In the genomic region with DNA sequence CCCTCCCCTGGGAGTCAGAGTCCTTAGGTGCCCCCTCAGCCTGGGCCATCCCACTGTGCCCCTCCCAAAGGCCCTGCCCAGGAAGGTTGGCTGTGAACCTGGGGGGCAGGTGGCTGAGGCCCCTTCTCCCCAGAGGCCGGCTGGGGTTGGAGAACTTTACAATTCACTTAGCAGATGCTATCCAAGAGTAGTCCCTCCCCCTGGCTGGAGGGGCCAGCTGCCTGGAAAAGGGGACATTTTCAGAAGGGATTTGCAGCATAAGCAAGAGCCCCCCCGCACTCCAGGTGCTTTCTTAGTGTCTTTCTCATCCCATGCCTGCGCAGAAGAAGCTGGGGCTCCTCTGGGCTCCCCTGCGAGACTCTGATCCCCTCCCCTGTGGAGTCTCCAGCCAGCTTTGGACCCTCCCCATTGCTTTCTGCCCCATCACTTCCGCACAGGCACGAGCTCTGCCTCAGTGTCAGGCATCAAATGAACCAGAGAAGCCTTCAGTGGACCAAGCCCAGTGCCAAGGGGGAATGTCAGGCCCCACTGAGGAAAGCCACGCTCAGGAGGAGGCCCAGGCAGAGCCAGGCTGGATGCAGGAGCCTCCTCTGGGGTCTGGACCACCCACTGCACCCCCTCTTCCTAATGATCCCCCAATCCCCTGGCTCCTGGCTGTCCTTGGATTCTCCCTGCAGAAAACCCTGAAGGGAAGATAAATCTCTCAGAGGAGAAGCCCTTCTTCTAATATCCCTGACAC, we compare ENCODE assay signal across 25 cellular contexts. TPM values are rescaled to one million over a fixed set of nuclear protein-coding genes. Genes with fewer than 3 reads are reported as not detected.
DNase-seq lines count a peak whose midpoint lies in the region; ATAC-seq and TF ChIP-seq lines count a peak whose summit lies in the region.
"Had no signal": no experiment of that assay in that cellular context is flagged by ENCODE, and none has a peak within 500 bp of the region (broad histone marks: within the 10 kb centered on the region; RNA-seq: fewer than 3 reads in every experiment).

No MANE protein-coding gene starts in this region.

- no peaks in the 10 kb centered on the region for H3K9me3 Mint-ChIP-seq in activated naive CD4-positive, alpha-beta T cell treated with anti-CD3 and anti-CD28 coated beads, Interleukin-2, amount 10 ng/mL, durations not matched to agents 7 days and 5 days
- H3K9me3 Mint-ChIP-seq: GM23338 had no signal

- peaks cover 27% of the 10 kb centered on the region for H3K4me1 Mint-ChIP-seq in activated naive CD4-positive, alpha-beta T cell treated with anti-CD3 and anti-CD28 coated beads, Interleukin-2, amount 10 ng/mL, durations not matched to agents 7 days and 5 days

- peak overlapping the region; percentile 42 for H3K27ac Mint-ChIP-seq in activated naive CD4-positive, alpha-beta T cell treated with anti-CD3 and anti-CD28 coated beads, Interleukin-2, amount 10 ng/mL, durations not matched to agents 7 days and 5 days
- H3K27ac Mint-ChIP-seq: GM23338 had no signal

- CTCF ChIA-PET in activated naive CD4-positive, alpha-beta T cell treated with anti-CD3 and anti-CD28 coated beads, Interleukin-2, amount 10 ng/mL, durations not matched to agents 7 days and 5 days (lab: Charles Lee): interaction anchor here (0.9 to 2.7 kb wide), 3 partner anchors 9 to 51 kb away, joined by 3 to 9 read pairs (median 4); no protein-coding TSS in a partner anchor
- CTCF ChIA-PET in HEK293 (lab: Yijun Ruan, JAX): interaction anchor here (0.7 to 3.9 kb wide), 3 partner anchors 9 to 227 kb away, joined by 3 to 24 read pairs (median 3); no protein-coding TSS in a partner anchor

- WGBS in spleen, 5 donors: 80 to 89% (median 87%) methylated on average over 6 to 7 of the region's 7 CpGs

- TF ChIP-seq CTCF in HEK293 (tag by site-specific recombination; IDR thresholded peaks at IDR 0.05) (no peak), spleen (IDR thresholded peaks at IDR 0.05 in 8 of 11, conservative IDR thresholded peaks at IDR 0.05 in 3 of 11) (no peak)

- H3K36me3 Mint-ChIP-seq in activated naive CD4-positive, alpha-beta T cell treated with anti-CD3 and anti-CD28 coated beads, Interleukin-2, amount 10 ng/mL, durations not matched to agents 7 days and 5 days: peaks cover 3% of the 10 kb centered on the region

- H3K27me3 Mint-ChIP-seq in activated naive CD4-positive, alpha-beta T cell treated with anti-CD3 and anti-CD28 coated beads, Interleukin-2, amount 10 ng/mL, durations not matched to agents 7 days and 5 days: no peaks in the 10 kb centered on the region

- ATAC-seq in GM19397 (IDR thresholded peaks at IDR 0.05; ENCODE audit: unreplicated experiment): no peak
- ATAC-seq: GM23338, heart right ventricle, K562 had no signal

- H3K27ac ChIP-seq in HEK293 (ENCODE audit: extremely low read depth, low read depth, low read length): no peak overlapping the region
- H3K27ac ChIP-seq in angular gyrus (ENCODE audit: low read depth, low read length): peak overlapping the region; percentile 18
- peak overlapping the region in 1 of 8 donors; percentile 11 for H3K27ac ChIP-seq in spleen
- H3K27ac ChIP-seq: epithelial cell of prostate, heart right ventricle, tibial artery had no signal

- POLR2A ChIA-PET in HEK293 (lab: Yijun Ruan, JAX): interaction anchor here (1.5 kb wide), 1 partner anchor 9 kb away, joined by 7 read pairs; no protein-coding TSS in a partner anchor

- intact Hi-C loops in spleen (cut with DNase I; ENCODE audit: low total_unique reads): no loop called here

- H3K4me3 Mint-ChIP-seq in activated naive CD4-positive, alpha-beta T cell treated with anti-CD3 and anti-CD28 coated beads, Interleukin-2, amount 10 ng/mL, durations not matched to agents 7 days and 5 days: no peak overlapping the region
- H3K4me3 Mint-ChIP-seq: GM23338 had no signal

- H3K36me3 ChIP-seq in HEK293 (ENCODE audit: control insufficient read depth in 2 of 2, insufficient read depth in 1 of 2, low read length in 2 of 2) (no peaks in the 10 kb centered on the region), spleen (no peaks in the 10 kb centered on the region)
- H3K36me3 ChIP-seq: heart right ventricle, tibial artery had no signal

- DNase-seq in activated naive CD4-positive, alpha-beta T cell treated with anti-CD3 and anti-CD28 coated beads, Interleukin-2, amount 10 ng/mL, durations not matched to agents 7 days and 5 days: peak; percentile 21
- DNase-seq in activated naive CD4-positive, alpha-beta T cell treated with Interleukin-2 at 50 U/mL for 16 hours: no peak
- DNase-seq in spleen (peak; percentile 65), NCI-H2107 (lab: John Stamatoyannopoulos, UW) (no peak), NCI-H1436 treated with DMSO at 0.1 percent for 48 hours (lab: John Stamatoyannopoulos, UW) (no peak)
- DNase-seq: anterior cingulate cortex, caudate nucleus, DMS79, heart right ventricle, NCI-H146, occipital lobe, OCI-M1, retina, SHP77, T-helper 1 cell had no signal

- TF ChIP-seq POLR2A in spleen (IDR thresholded peaks at IDR 0.05): no peak

- H3K4me3 ChIP-seq in HEK293 (ENCODE audit: low read depth, low read length): no peak overlapping the region
- H3K4me3 ChIP-seq in spleen: no peak overlapping the region
- H3K4me3 ChIP-seq: dorsolateral prefrontal cortex, GM23338, heart right ventricle, K562, tibial artery had no signal

- H3K4me1 ChIP-seq in HEK293 (ENCODE audit: control insufficient read depth, insufficient read depth, low read length): no peaks in the 10 kb centered on the region
- H3K4me1 ChIP-seq in spleen: no peaks in the 10 kb centered on the region

- H3K9me3 ChIP-seq in HEK293 (ENCODE audit: control insufficient read depth, insufficient read depth, low read depth, low read length): no peaks in the 10 kb centered on the region
- H3K9me3 ChIP-seq in spleen: no peaks in the 10 kb centered on the region
- H3K9me3 ChIP-seq: heart right ventricle, tibial artery had no signal

- peaks cover 0 to 13% (median 0%) of the 10 kb centered on the region in 7 donors for H3K27me3 ChIP-seq in spleen (replicated peaks in 1 of 7)

TF ChIP-seq in HEK293, 187 proteins besides CTCF, POLR2A, EP300 and RAD21:
- no peak for TF ChIP-seq ZNF623 (tag by site-specific recombination; IDR thresholded peaks at IDR 0.05)
- TF ChIP-seq ZFP3 (tag by site-specific recombination; IDR thresholded peaks at IDR 0.05; ENCODE audit: low read depth): peak; percentile 45; the same call in 1 of the 2 replicates
TF ChIP-seq in HEK293: peak in this region for 1.

RNA-seq across cellular contexts. Expression of a gene that starts 3.7 kb away (rescaled TPM):
- 1 to 10 TPM in 3 of 7 donors, under 1 TPM in 4; 0.56 to 2.0 (median 0.95) TPM for total RNA-seq in spleen
- polyA plus RNA-seq in spleen: 1 to 10 TPM; 1.2 to 2.0 (median 1.5) TPM
- total RNA-seq: fibroblast of villous mesenchyme, heart right ventricle, K562, occipital lobe had no signal
- polyA plus RNA-seq: GM23338, heart right ventricle, liver had no signal

RNA-seq across cellular contexts. Expression of a gene that starts 20.5 kb away (rescaled TPM):
- 10 to 100 TPM in 1 of 7 donors, 1 to 10 TPM in 6; 5.3 to 10.3 (median 6.9) TPM for total RNA-seq in spleen
- 1 to 10 TPM; 7.7 to 8.9 (median 8.8) TPM for polyA plus RNA-seq in spleen

RNA-seq across cellular contexts. Expression of a gene that starts 35.5 kb away (rescaled TPM):
- total RNA-seq in spleen: 100 to 1,000 TPM; 270 to 493 (median 363) TPM
- 100 to 1,000 TPM; 389 to 421 (median 410) TPM for polyA plus RNA-seq in spleen
- total RNA-seq: occipital lobe had no signal

RNA-seq across cellular contexts. Expression of a gene that starts 58.9 kb away (rescaled TPM):
- total RNA-seq in spleen: 10 to 100 TPM; 20.6 to 75.2 (median 51.5) TPM
- 1 to 10 TPM; 3.7 to 5.9 (median 3.9) TPM for polyA plus RNA-seq in spleen
- total RNA-seq: occipital lobe had no signal

Comparison
In these comparisons a context has a peak if more than half of its experiments do, and no peak if none do; other contexts are left out.
1. DNase-seq: peak in activated naive CD4-positive, alpha-beta T cell treated with anti-CD3 and anti-CD28 coated beads, Interleukin-2, amount 10 ng/mL, durations not matched to agents 7 days and 5 days (single experiment) and spleen (single experiment); none in activated naive CD4-positive, alpha-beta T cell treated with Interleukin-2 at 50 U/mL for 16 hours (single experiment), NCI-H2107 (single experiment) and NCI-H1436 treated with DMSO at 0.1 percent for 48 hours (single experiment).